1 cellular context compared by ENCODE assay signal in the genomic region with DNA sequence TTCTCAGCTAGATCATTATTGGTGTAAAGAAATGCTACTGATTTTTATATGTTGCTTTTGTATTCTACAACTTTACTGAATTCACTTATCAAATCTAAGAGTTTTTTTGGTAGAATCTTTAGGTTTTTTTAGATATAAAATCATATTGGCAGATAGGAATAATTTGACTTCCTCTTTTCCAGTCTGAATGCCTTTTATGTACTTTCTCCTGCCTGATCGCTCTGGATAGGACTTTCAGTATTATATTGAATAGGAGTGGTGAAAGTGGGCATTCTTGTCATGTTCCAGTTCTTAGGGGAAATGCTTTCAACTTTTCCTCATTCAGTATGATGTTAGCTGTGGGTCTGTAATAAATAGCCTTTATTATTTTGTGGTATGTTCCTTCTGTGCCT.
TF ChIP-seq lines count a peak whose summit lies in the region.

No MANE protein-coding gene starts in this region.

TF ChIP-seq in K562, 482 proteins besides CTCF, POLR2A, EP300 and RAD21:
- TF ChIP-seq, protein P1, sequence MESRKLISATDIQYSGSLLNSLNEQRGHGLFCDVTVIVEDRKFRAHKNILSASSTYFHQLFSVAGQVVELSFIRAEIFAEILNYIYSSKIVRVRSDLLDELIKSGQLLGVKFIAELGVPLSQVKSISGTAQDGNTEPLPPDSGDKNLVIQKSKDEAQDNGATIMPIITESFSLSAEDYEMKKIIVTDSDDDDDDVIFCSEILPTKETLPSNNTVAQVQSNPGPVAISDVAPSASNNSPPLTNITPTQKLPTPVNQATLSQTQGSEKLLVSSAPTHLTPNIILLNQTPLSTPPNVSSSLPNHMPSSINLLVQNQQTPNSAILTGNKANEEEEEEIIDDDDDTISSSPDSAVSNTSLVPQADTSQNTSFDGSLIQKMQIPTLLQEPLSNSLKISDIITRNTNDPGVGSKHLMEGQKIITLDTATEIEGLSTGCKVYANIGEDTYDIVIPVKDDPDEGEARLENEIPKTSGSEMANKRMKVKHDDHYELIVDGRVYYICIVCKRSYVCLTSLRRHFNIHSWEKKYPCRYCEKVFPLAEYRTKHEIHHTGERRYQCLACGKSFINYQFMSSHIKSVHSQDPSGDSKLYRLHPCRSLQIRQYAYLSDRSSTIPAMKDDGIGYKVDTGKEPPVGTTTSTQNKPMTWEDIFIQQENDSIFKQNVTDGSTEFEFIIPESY (CRISPR knock-in tag; IDR thresholded peaks at IDR 0.05): no peak
- TF ChIP-seq SPI1 (IDR thresholded peaks at IDR 0.05; ENCODE audit: borderline replicate concordance, low read depth, low read length): peak; percentile 52; the same call in 1 of the 2 replicates
- TF ChIP-seq, protein P2, sequence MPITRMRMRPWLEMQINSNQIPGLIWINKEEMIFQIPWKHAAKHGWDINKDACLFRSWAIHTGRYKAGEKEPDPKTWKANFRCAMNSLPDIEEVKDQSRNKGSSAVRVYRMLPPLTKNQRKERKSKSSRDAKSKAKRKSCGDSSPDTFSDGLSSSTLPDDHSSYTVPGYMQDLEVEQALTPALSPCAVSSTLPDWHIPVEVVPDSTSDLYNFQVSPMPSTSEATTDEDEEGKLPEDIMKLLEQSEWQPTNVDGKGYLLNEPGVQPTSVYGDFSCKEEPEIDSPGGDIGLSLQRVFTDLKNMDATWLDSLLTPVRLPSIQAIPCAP (CRISPR knock-in tag; IDR thresholded peaks at IDR 0.05; ENCODE audit: borderline replicate concordance): no peak
